1 cellular context compared by ENCODE assay signal in the genomic region with DNA sequence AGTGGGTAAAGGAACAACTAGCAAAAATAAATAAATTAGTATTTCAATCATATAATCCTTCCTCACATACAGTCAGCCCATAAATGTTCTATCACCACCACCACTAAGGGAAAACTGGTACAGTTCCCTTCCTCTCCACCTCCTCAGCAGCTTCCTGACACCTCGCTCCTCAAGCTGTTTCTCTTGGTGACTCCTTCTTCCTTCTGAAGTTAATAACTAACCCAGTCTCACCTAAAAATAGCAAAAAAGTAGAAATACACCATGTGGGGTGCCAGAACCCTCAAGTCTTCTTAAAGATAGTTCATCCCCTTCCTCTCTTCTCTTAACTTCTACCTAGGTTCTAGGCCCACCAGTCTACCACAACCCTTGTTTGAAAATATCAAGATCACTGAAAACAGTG.
TF ChIP-seq lines count a peak whose summit lies in the region.

No MANE protein-coding gene starts in this region.

TF ChIP-seq in H1, 55 proteins besides CTCF, POLR2A, EP300 and RAD21:
- TF ChIP-seq SP1 (IDR thresholded peaks at IDR 0.05; ENCODE audit: low read depth, low read length): no peak
- TF ChIP-seq, protein P1, sequence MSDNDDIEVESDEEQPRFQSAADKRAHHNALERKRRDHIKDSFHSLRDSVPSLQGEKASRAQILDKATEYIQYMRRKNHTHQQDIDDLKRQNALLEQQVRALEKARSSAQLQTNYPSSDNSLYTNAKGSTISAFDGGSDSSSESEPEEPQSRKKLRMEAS (IDR thresholded peaks at IDR 0.05): no peak
- TF ChIP-seq EGR1 (IDR thresholded peaks at IDR 0.05; ENCODE audit: borderline replicate concordance, low read depth, low read length): no peak
- no peak for TF ChIP-seq SRF (IDR thresholded peaks at IDR 0.05; ENCODE audit: low read depth, low read length)
- no peak for TF ChIP-seq SP4 (IDR thresholded peaks at IDR 0.05; ENCODE audit: low read length)
- no peak for TF ChIP-seq PHF8 (conservative IDR thresholded peaks at IDR 0.05; ENCODE audit: low read depth, low read length)
- no peak for TF ChIP-seq FOSL1 (IDR thresholded peaks at IDR 0.05; ENCODE audit: insufficient read depth, low read depth, low read length)
- no peak for TF ChIP-seq GABPA (IDR thresholded peaks at IDR 0.05; ENCODE audit: borderline replicate concordance, insufficient read depth, low read length)
- no peak for TF ChIP-seq CBX8 (IDR thresholded peaks at IDR 0.05; ENCODE audit: borderline replicate concordance, low read depth, low read length)
- TF ChIP-seq CEBPB (IDR thresholded peaks at IDR 0.05; ENCODE audit: low read depth, low read length): no peak
